In the genomic region with DNA sequence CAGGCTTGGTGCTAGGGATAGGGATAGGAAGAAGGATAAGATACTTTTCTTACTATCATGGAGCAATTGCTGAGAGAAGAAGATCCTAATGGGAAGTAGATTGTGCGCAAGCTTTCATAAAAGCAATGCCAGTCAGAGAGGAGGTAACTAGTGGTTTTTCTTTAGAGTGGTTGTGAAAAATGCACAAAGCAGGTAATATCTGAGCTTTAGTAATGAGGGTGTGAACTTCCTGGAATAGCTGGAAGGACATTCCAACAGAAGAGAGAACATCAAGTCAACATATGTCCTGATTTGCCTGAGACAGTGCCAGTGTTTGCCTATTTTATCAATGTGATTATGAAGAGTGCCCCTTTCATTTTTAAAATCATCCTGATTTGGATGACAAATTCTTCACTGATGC, we compare ENCODE assay signal across 26 cellular contexts. TPM values are rescaled to one million over a fixed set of nuclear protein-coding genes. Genes with fewer than 3 reads are reported as not detected.
"Had no signal": no experiment of that assay in that cellular context is flagged by ENCODE, and none has a peak within 500 bp of the region (broad histone marks: within the 10 kb centered on the region; RNA-seq: fewer than 3 reads in every experiment).

No MANE protein-coding gene starts in this region.

- DNase-seq: caudate nucleus; colonic mucosa; dermis blood vessel endothelial cell; endodermal cell; glutamatergic neuron; immature natural killer cell; kidney; left cardiac atrium; left ventricle myocardium inferior; mesendoderm; naive thymus-derived CD8-positive, alpha-beta T cell; stimulated activated CD4-positive, alpha-beta T cell treated with anti-CD3 and anti-CD28 coated beads, Interleukin-2, amount 100 ng/mL, for 24 hours; stimulated activated CD4-positive, alpha-beta T cell treated with anti-CD3 and anti-CD28 coated beads, Interleukin-4, amount 100 ng/mL, for 4 hours; stimulated activated naive B cell treated with anti-CD40 and anti-IgM and Interleukin-4, amounts not matched to agents 10 μg/mL and 1 μg/mL and 100 μg/mL, for 72 hours; stimulated activated naive CD8-positive, alpha-beta T cell treated with anti-CD3 and anti-CD28 coated beads, Interleukin-15, amount 100 ng/mL, for 72 hours; transverse colon had no signal

- ATAC-seq: esophagus mucosa; gastroesophageal sphincter; left cardiac atrium; naive thymus-derived CD8-positive, alpha-beta T cell; sciatic nerve; stimulated activated naive B cell treated with anti-CD40 and anti-IgM and Interleukin-4, amounts not matched to agents 10 μg/mL and 1 μg/mL and 100 μg/mL, for 72 hours had no signal

- H3K9me3 Mint-ChIP-seq: endodermal cell; naive thymus-derived CD8-positive, alpha-beta T cell; neural crest cell; stimulated activated naive B cell treated with anti-CD40 and anti-IgM and Interleukin-4, amounts not matched to agents 10 μg/mL and 1 μg/mL and 100 μg/mL, for 72 hours; stimulated activated naive CD8-positive, alpha-beta T cell treated with anti-CD3 and anti-CD28 coated beads, Interleukin-15, amount 100 ng/mL, for 72 hours had no signal

- H3K27me3 Mint-ChIP-seq: stimulated activated naive CD8-positive, alpha-beta T cell treated with anti-CD3 and anti-CD28 coated beads, Interleukin-15, amount 100 ng/mL, for 72 hours had no signal

- H3K9me3 ChIP-seq: colonic mucosa, gastroesophageal sphincter, left ventricle myocardium inferior, prostate gland, thoracic aorta, transverse colon had no signal

- H3K27ac ChIP-seq: colonic mucosa, gastroesophageal sphincter, left ventricle myocardium inferior, parathyroid adenoma, prostate gland, skin epidermis, thoracic aorta had no signal

- H3K36me3 ChIP-seq: colonic mucosa, gastroesophageal sphincter, left ventricle myocardium inferior, prostate gland, thoracic aorta, transverse colon had no signal

- H3K79me2 ChIP-seq: parathyroid adenoma had no signal

- H3K4me3 ChIP-seq: colonic mucosa, gastroesophageal sphincter, left ventricle myocardium inferior, lung, prostate gland, skin epidermis, thoracic aorta, transverse colon had no signal

- H3K27me3 ChIP-seq: colonic mucosa, transverse colon had no signal

- H2AFZ ChIP-seq: parathyroid adenoma had no signal

- FAIRE-seq: kidney had no signal

- H3K36me3 Mint-ChIP-seq: immature natural killer cell; naive thymus-derived CD8-positive, alpha-beta T cell; stimulated activated naive B cell treated with anti-CD40 and anti-IgM and Interleukin-4, amounts not matched to agents 10 μg/mL and 1 μg/mL and 100 μg/mL, for 72 hours had no signal

- H3K27ac Mint-ChIP-seq: endodermal cell; immature natural killer cell; naive thymus-derived CD8-positive, alpha-beta T cell; stimulated activated naive B cell treated with anti-CD40 and anti-IgM and Interleukin-4, amounts not matched to agents 10 μg/mL and 1 μg/mL and 100 μg/mL, for 72 hours had no signal

- H3K4me1 ChIP-seq: colonic mucosa, gastroesophageal sphincter, left ventricle myocardium inferior, parathyroid adenoma, prostate gland had no signal

- H3K4me1 Mint-ChIP-seq: immature natural killer cell; naive thymus-derived CD8-positive, alpha-beta T cell; stimulated activated naive B cell treated with anti-CD40 and anti-IgM and Interleukin-4, amounts not matched to agents 10 μg/mL and 1 μg/mL and 100 μg/mL, for 72 hours; stimulated activated naive CD8-positive, alpha-beta T cell treated with anti-CD3 and anti-CD28 coated beads, Interleukin-15, amount 100 ng/mL, for 72 hours had no signal

- H3K4me3 Mint-ChIP-seq: endodermal cell; immature natural killer cell; naive thymus-derived CD8-positive, alpha-beta T cell; neural crest cell; stimulated activated naive B cell treated with anti-CD40 and anti-IgM and Interleukin-4, amounts not matched to agents 10 μg/mL and 1 μg/mL and 100 μg/mL, for 72 hours; stimulated activated naive CD8-positive, alpha-beta T cell treated with anti-CD3 and anti-CD28 coated beads, Interleukin-15, amount 100 ng/mL, for 72 hours had no signal

RNA-seq across cellular contexts. Expression of gene CCBE1, which starts 34.1 kb away (rescaled TPM):
- total RNA-seq: endothelial cell of umbilical vein; naive thymus-derived CD8-positive, alpha-beta T cell had no signal
